Comparison of ENCODE assay signal across 1 cellular context in the genomic region with DNA sequence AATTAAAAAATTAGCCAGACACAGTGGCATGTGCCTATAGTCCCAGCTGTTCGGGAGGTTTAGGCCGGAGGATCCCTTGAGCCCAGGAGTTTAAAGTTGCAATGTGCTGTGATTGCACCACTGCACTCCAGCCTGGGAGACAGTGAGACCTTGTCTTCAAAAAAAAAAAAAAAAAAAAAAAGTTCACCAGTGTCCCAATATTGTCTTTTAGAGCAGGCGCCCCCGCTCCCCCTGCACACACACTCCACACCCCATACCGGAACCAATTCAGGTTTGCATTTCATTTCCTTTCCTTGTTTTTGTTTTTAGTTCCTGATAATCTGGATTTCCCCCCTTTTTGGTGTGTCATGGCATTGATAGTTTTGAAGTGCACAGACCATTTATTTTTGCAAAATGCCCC.
TF ChIP-seq lines count a peak whose summit lies in the region.

No MANE protein-coding gene starts in this region.

TF ChIP-seq in HepG2, 621 proteins besides CTCF, POLR2A, EP300 and RAD21:
- TF ChIP-seq ZNF317 (CRISPR knock-in tag; IDR thresholded peaks at IDR 0.05) (no peak), RFXANK (CRISPR knock-in tag; IDR thresholded peaks at IDR 0.05) (no peak), PCBP1 (IDR thresholded peaks at IDR 0.05; ENCODE audit: borderline replicate concordance, low read depth, low read length) (no peak), TAF1 (CRISPR knock-in tag; IDR thresholded peaks at IDR 0.05) (no peak), MAF1 (CRISPR knock-in tag; IDR thresholded peaks at IDR 0.05; ENCODE audit: borderline replicate concordance) (no peak), ZNF570 (CRISPR knock-in tag; IDR thresholded peaks at IDR 0.05; ENCODE audit: borderline replicate concordance) (no peak), CEBPG (CRISPR knock-in tag; IDR thresholded peaks at IDR 0.05) (no peak), SPEN (CRISPR knock-in tag; IDR thresholded peaks at IDR 0.05; ENCODE audit: low read depth) (no peak), ASH2L (IDR thresholded peaks at IDR 0.05; ENCODE audit: insufficient read length, low read depth, low read length) (no peak), SRSF9 (IDR thresholded peaks at IDR 0.05; ENCODE audit: borderline replicate concordance, insufficient read depth, low read depth, low read length, poor library complexity, severe bottlenecking) (no peak), ZZZ3 (CRISPR knock-in tag; IDR thresholded peaks at IDR 0.05; ENCODE audit: borderline replicate concordance) (no peak)
- TF ChIP-seq, protein P1, sequence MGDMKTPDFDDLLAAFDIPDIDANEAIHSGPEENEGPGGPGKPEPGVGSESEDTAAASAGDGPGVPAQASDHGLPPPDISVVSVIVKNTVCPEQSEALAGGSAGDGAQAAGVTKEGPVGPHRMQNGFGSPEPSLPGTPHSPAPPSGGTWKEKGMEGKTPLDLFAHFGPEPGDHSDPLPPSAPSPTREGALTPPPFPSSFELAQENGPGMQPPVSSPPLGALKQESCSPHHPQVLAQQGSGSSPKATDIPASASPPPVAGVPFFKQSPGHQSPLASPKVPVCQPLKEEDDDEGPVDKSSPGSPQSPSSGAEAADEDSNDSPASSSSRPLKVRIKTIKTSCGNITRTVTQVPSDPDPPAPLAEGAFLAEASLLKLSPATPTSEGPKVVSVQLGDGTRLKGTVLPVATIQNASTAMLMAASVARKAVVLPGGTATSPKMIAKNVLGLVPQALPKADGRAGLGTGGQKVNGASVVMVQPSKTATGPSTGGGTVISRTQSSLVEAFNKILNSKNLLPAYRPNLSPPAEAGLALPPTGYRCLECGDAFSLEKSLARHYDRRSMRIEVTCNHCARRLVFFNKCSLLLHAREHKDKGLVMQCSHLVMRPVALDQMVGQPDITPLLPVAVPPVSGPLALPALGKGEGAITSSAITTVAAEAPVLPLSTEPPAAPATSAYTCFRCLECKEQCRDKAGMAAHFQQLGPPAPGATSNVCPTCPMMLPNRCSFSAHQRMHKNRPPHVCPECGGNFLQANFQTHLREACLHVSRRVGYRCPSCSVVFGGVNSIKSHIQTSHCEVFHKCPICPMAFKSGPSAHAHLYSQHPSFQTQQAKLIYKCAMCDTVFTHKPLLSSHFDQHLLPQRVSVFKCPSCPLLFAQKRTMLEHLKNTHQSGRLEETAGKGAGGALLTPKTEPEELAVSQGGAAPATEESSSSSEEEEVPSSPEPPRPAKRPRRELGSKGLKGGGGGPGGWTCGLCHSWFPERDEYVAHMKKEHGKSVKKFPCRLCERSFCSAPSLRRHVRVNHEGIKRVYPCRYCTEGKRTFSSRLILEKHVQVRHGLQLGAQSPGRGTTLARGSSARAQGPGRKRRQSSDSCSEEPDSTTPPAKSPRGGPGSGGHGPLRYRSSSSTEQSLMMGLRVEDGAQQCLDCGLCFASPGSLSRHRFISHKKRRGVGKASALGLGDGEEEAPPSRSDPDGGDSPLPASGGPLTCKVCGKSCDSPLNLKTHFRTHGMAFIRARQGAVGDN (CRISPR knock-in tag; IDR thresholded peaks at IDR 0.05): no peak
- TF ChIP-seq, protein P2, sequence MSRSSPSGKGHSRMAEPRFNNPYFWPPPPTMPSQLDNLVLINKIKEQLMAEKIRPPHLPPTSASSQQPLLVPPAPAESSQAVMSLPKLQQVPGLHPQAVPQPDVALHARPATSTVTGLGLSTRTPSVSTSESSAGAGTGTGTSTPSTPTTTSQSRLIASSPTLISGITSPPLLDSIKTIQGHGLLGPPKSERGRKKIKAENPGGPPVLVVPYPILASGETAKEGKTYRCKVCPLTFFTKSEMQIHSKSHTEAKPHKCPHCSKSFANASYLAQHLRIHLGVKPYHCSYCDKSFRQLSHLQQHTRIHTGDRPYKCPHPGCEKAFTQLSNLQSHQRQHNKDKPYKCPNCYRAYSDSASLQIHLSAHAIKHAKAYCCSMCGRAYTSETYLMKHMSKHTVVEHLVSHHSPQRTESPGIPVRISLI (CRISPR knock-in tag; IDR thresholded peaks at IDR 0.05; ENCODE audit: borderline replicate concordance): 0 out of 2 replicates have a peak, but pooled peaks have one; percentile 14
- TF ChIP-seq, protein P3, sequence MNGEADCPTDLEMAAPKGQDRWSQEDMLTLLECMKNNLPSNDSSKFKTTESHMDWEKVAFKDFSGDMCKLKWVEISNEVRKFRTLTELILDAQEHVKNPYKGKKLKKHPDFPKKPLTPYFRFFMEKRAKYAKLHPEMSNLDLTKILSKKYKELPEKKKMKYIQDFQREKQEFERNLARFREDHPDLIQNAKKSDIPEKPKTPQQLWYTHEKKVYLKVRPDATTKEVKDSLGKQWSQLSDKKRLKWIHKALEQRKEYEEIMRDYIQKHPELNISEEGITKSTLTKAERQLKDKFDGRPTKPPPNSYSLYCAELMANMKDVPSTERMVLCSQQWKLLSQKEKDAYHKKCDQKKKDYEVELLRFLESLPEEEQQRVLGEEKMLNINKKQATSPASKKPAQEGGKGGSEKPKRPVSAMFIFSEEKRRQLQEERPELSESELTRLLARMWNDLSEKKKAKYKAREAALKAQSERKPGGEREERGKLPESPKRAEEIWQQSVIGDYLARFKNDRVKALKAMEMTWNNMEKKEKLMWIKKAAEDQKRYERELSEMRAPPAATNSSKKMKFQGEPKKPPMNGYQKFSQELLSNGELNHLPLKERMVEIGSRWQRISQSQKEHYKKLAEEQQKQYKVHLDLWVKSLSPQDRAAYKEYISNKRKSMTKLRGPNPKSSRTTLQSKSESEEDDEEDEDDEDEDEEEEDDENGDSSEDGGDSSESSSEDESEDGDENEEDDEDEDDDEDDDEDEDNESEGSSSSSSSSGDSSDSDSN (CRISPR knock-in tag; IDR thresholded peaks at IDR 0.05): no peak
- TF ChIP-seq, protein P4, sequence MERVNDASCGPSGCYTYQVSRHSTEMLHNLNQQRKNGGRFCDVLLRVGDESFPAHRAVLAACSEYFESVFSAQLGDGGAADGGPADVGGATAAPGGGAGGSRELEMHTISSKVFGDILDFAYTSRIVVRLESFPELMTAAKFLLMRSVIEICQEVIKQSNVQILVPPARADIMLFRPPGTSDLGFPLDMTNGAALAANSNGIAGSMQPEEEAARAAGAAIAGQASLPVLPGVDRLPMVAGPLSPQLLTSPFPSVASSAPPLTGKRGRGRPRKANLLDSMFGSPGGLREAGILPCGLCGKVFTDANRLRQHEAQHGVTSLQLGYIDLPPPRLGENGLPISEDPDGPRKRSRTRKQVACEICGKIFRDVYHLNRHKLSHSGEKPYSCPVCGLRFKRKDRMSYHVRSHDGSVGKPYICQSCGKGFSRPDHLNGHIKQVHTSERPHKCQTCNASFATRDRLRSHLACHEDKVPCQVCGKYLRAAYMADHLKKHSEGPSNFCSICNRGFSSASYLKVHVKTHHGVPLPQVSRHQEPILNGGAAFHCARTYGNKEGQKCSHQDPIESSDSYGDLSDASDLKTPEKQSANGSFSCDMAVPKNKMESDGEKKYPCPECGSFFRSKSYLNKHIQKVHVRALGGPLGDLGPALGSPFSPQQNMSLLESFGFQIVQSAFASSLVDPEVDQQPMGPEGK (CRISPR knock-in tag; IDR thresholded peaks at IDR 0.05): 0 out of 2 replicates have a peak, but pooled peaks have one; percentile 26
- TF ChIP-seq, protein P5, sequence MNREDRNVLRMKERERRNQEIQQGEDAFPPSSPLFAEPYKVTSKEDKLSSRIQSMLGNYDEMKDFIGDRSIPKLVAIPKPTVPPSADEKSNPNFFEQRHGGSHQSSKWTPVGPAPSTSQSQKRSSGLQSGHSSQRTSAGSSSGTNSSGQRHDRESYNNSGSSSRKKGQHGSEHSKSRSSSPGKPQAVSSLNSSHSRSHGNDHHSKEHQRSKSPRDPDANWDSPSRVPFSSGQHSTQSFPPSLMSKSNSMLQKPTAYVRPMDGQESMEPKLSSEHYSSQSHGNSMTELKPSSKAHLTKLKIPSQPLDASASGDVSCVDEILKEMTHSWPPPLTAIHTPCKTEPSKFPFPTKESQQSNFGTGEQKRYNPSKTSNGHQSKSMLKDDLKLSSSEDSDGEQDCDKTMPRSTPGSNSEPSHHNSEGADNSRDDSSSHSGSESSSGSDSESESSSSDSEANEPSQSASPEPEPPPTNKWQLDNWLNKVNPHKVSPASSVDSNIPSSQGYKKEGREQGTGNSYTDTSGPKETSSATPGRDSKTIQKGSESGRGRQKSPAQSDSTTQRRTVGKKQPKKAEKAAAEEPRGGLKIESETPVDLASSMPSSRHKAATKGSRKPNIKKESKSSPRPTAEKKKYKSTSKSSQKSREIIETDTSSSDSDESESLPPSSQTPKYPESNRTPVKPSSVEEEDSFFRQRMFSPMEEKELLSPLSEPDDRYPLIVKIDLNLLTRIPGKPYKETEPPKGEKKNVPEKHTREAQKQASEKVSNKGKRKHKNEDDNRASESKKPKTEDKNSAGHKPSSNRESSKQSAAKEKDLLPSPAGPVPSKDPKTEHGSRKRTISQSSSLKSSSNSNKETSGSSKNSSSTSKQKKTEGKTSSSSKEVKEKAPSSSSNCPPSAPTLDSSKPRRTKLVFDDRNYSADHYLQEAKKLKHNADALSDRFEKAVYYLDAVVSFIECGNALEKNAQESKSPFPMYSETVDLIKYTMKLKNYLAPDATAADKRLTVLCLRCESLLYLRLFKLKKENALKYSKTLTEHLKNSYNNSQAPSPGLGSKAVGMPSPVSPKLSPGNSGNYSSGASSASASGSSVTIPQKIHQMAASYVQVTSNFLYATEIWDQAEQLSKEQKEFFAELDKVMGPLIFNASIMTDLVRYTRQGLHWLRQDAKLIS (CRISPR knock-in tag; IDR thresholded peaks at IDR 0.05): no peak
- TF ChIP-seq, protein P6, sequence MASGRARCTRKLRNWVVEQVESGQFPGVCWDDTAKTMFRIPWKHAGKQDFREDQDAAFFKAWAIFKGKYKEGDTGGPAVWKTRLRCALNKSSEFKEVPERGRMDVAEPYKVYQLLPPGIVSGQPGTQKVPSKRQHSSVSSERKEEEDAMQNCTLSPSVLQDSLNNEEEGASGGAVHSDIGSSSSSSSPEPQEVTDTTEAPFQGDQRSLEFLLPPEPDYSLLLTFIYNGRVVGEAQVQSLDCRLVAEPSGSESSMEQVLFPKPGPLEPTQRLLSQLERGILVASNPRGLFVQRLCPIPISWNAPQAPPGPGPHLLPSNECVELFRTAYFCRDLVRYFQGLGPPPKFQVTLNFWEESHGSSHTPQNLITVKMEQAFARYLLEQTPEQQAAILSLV (CRISPR knock-in tag; IDR thresholded peaks at IDR 0.05; ENCODE audit: borderline replicate concordance): no peak
